In genomic region chr17:78384479-78385175, GRCh38 we compare ENCODE assay signal across 10 cellular contexts. TPM values are rescaled to one million over a fixed set of nuclear protein-coding genes. Genes with fewer than 3 reads are reported as not detected.
A peak's percentile ranks its signal among the peaks of the same experiment; 100 is the strongest.
DNase-seq lines count a peak whose midpoint lies in the region; ATAC-seq and TF ChIP-seq lines count a peak whose summit lies in the region.
"Had no signal": no experiment of that assay in that cellular context is flagged by ENCODE, and none has a peak within 500 bp of the region (broad histone marks: within the 10 kb centered on the region; RNA-seq: fewer than 3 reads in every experiment).

No MANE protein-coding gene starts in this region.

- peaks cover 32 to 38% of the 10 kb centered on the region in 2 donors for H3K4me1 ChIP-seq in mucosa of rectum (ENCODE audit: control insufficient read depth in 2 of 2, insufficient read depth in 2 of 2, low read length in 2 of 2)
- peaks cover 6% of the 10 kb centered on the region for H3K4me1 ChIP-seq in PC-9 (replicated peaks; ENCODE audit: insufficient read depth)

- H3K27ac ChIP-seq in mucosa of rectum (ENCODE audit: low read depth in 2 of 2, low read length in 2 of 2) = peak overlapping the region; percentile 42 to 61
- H3K27ac ChIP-seq in PC-9 = no peak overlapping the region

- no peaks in the 10 kb centered on the region for H3K27me3 Mint-ChIP-seq in activated naive CD8-positive, alpha-beta T cell treated with anti-CD3 and anti-CD28 coated beads, Interleukin-2, amount 50 U/mL, for 24 hours

- no peaks in the 10 kb centered on the region for H3K36me3 ChIP-seq in mucosa of rectum (ENCODE audit: control insufficient read depth in 2 of 2, insufficient read depth in 2 of 2, low read length in 2 of 2)
- no peaks in the 10 kb centered on the region for H3K36me3 ChIP-seq in PC-9 (ENCODE audit: low read depth)

- DNase-seq in AG04449 (ENCODE audit: low read depth, low spot score) (no peak), PC-9 (no peak)
- no peak for DNase-seq in activated naive CD8-positive, alpha-beta T cell treated with anti-CD3 and anti-CD28 coated beads, Interleukin-2, amount 50 U/mL, for 24 hours
- DNase-seq in NK-92 treated with Interleukin-12 subunit alpha and Interleukin-12 subunit beta, amount 100 ng/mL, for 24 hours (lab: John Stamatoyannopoulos, UW) = no peak
- DNase-seq: DND-41, RPMI8226 had no signal

- POLR2A ChIA-PET in AG04449 (lab: Yijun Ruan, JAX) = interaction anchor here (0.8 to 1.0 kb wide), 2 partner anchors 12 to 25 kb away, joined by 3 to 4 read pairs; partner anchors contain the start of gene SOCS3
- POLR2A ChIA-PET in PC-9 (lab: Charles Lee; ENCODE audit: unreplicated experiment) = interaction anchor here (0.6 kb wide), 1 partner anchor 102 kb away, joined by 4 read pairs; no protein-coding TSS in a partner anchor

- H3K79me2 ChIP-seq in PC-9 (ENCODE audit: low read depth) = peaks cover 95% of the 10 kb centered on the region

- BruUV-seq in PC-9 (replicated peaks; lab: Mats Ljungman, UMichigan) = no TSS peak

- CTCF ChIA-PET in AG04449 (lab: Yijun Ruan, JAX) = interaction anchor here (0.8 to 3.9 kb wide), 5 partner anchors 10 to 134 kb away, joined by 3 to 30 read pairs (median 4); no protein-coding TSS in a partner anchor
- CTCF ChIA-PET in PC-9 (lab: Charles Lee) = interaction anchor here (0.6 kb wide), 1 partner anchor 314 kb away, joined by 5 read pairs; no protein-coding TSS in a partner anchor

- no peaks in the 10 kb centered on the region for H3K9me3 Mint-ChIP-seq in activated naive CD8-positive, alpha-beta T cell treated with anti-CD3 and anti-CD28 coated beads, Interleukin-2, amount 50 U/mL, for 24 hours

- H3K9me2 ChIP-seq in PC-9 (ENCODE audit: insufficient read depth) = no peaks in the 10 kb centered on the region

- H3K9me3 ChIP-seq in mucosa of rectum (ENCODE audit: control insufficient read depth in 2 of 2, low read length in 2 of 2) (no peaks in the 10 kb centered on the region), PC-9 (ENCODE audit: insufficient read depth, low read depth) (no peaks in the 10 kb centered on the region)

- no peaks in the 10 kb centered on the region; the same call in 1 of the 2 replicates for H3F3A ChIP-seq in PC-9 (ENCODE audit: insufficient read depth, low read depth)

- H3K27ac Mint-ChIP-seq in activated naive CD8-positive, alpha-beta T cell treated with anti-CD3 and anti-CD28 coated beads, Interleukin-2, amount 50 U/mL, for 24 hours = peak overlapping the region; percentile 97

- no peak overlapping the region for H3K4me2 ChIP-seq in PC-9

- H3K9ac ChIP-seq in mucosa of rectum (ENCODE audit: low read depth in 1 of 2, low read length in 2 of 2) = no peak overlapping the region

- TF ChIP-seq CTCF in AG04449 (IDR thresholded peaks at IDR 0.05; ENCODE audit: insufficient read depth, low read length, missing control alignments) = no peak
- no peak for TF ChIP-seq CTCF in PC-9 (conservative IDR thresholded peaks at IDR 0.05)

- H3K4me1 Mint-ChIP-seq in activated naive CD8-positive, alpha-beta T cell treated with anti-CD3 and anti-CD28 coated beads, Interleukin-2, amount 50 U/mL, for 24 hours = peaks cover 98% of the 10 kb centered on the region

- H3K4me3 ChIP-seq in AG04449 (ENCODE audit: low read depth, low read length) (peak overlapping the region; percentile 3; the same call in 1 of the 2 replicates), mucosa of rectum (ENCODE audit: low read length in 2 of 2) (no peak overlapping the region), PC-9 (no peak overlapping the region)

- H2AFZ ChIP-seq in PC-9 = no peak overlapping the region

- peaks cover 36% of the 10 kb centered on the region; the same call in 1 of the 2 replicates for H4K20me1 ChIP-seq in PC-9 (ENCODE audit: insufficient read depth)

- H3K27me3 ChIP-seq in mucosa of rectum (ENCODE audit: control insufficient read depth in 2 of 2, insufficient read depth in 2 of 2, low read length in 2 of 2) (no peaks in the 10 kb centered on the region), PC-9 (ENCODE audit: insufficient read depth, low read depth) (no peaks in the 10 kb centered on the region)

- peak overlapping the region; percentile 71 for H3K4me3 Mint-ChIP-seq in activated naive CD8-positive, alpha-beta T cell treated with anti-CD3 and anti-CD28 coated beads, Interleukin-2, amount 50 U/mL, for 24 hours

- ATAC-seq in HG02610 (IDR thresholded peaks at IDR 0.05; ENCODE audit: unreplicated experiment) (peak; percentile 6), GM18867 (IDR thresholded peaks at IDR 0.05; ENCODE audit: unreplicated experiment) (no peak), HG03571 (IDR thresholded peaks at IDR 0.05; ENCODE audit: unreplicated experiment) (no peak)
- no peak for ATAC-seq in activated naive CD8-positive, alpha-beta T cell treated with anti-CD3 and anti-CD28 coated beads, Interleukin-2, amount 50 U/mL, for 24 hours

- intact Hi-C loops in PC-9 (cut with micrococcal nuclease; ENCODE audit: unreplicated experiment) = no loop called here

- peaks cover 40% of the 10 kb centered on the region for H3K36me3 Mint-ChIP-seq in activated naive CD8-positive, alpha-beta T cell treated with anti-CD3 and anti-CD28 coated beads, Interleukin-2, amount 50 U/mL, for 24 hours (ENCODE audit: low read depth)

RNA-seq across cellular contexts. Expression of gene PGS1, which starts 6.2 kb away (rescaled TPM):
- total RNA-seq in PC-9 (2021) = 37.7 and 40.2 TPM in 2 replicates

RNA-seq across cellular contexts. Expression of gene SOCS3, which starts 24.8 kb away (rescaled TPM):
- total RNA-seq in PC-9 (2021) = 20.7 and 21.7 TPM in 2 replicates
